Comparison of ENCODE assay signal across 1 cellular context in genomic region chr17:28743243-28744103, GRCh38.
TF ChIP-seq lines count a peak whose summit lies in the region.

TSS of gene TRAF4 (plus strand) at chr17:28744011. CDS start at chr17:28744113, 102 bp downstream.

TF ChIP-seq in HepG2, 621 proteins besides CTCF, POLR2A, EP300 and RAD21 (continued from another document and continues in another):
- TF ChIP-seq, protein P1, sequence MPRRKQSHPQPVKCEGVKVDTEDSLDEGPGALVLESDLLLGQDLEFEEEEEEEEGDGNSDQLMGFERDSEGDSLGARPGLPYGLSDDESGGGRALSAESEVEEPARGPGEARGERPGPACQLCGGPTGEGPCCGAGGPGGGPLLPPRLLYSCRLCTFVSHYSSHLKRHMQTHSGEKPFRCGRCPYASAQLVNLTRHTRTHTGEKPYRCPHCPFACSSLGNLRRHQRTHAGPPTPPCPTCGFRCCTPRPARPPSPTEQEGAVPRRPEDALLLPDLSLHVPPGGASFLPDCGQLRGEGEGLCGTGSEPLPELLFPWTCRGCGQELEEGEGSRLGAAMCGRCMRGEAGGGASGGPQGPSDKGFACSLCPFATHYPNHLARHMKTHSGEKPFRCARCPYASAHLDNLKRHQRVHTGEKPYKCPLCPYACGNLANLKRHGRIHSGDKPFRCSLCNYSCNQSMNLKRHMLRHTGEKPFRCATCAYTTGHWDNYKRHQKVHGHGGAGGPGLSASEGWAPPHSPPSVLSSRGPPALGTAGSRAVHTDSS (CRISPR knock-in tag; conservative IDR thresholded peaks at IDR 0.05): no peak
- TF ChIP-seq, protein P2, sequence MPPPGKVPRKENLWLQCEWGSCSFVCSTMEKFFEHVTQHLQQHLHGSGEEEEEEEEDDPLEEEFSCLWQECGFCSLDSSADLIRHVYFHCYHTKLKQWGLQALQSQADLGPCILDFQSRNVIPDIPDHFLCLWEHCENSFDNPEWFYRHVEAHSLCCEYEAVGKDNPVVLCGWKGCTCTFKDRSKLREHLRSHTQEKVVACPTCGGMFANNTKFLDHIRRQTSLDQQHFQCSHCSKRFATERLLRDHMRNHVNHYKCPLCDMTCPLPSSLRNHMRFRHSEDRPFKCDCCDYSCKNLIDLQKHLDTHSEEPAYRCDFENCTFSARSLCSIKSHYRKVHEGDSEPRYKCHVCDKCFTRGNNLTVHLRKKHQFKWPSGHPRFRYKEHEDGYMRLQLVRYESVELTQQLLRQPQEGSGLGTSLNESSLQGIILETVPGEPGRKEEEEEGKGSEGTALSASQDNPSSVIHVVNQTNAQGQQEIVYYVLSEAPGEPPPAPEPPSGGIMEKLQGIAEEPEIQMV (CRISPR knock-in tag; IDR thresholded peaks at IDR 0.05; ENCODE audit: low read depth): no peak
- TF ChIP-seq ZNF160 (CRISPR knock-in tag; IDR thresholded peaks at IDR 0.05) (no peak; the same call in 1 of the 2 replicates), ZNF431 (CRISPR knock-in tag; IDR thresholded peaks at IDR 0.05; ENCODE audit: borderline replicate concordance, low read depth) (peak; percentile 27; the same call in 1 of the 2 replicates), MBNL3 (CRISPR knock-in tag; conservative IDR thresholded peaks at IDR 0.05) (no peak), XBP1 (CRISPR knock-in tag; IDR thresholded peaks at IDR 0.05) (no peak), ZBTB42 (CRISPR knock-in tag; IDR thresholded peaks at IDR 0.05) (0 out of 2 replicates have a peak, but pooled peaks have one; percentile 35), ONECUT2 (CRISPR knock-in tag; IDR thresholded peaks at IDR 0.05) (no peak), EED (CRISPR knock-in tag; IDR thresholded peaks at IDR 0.05) (no peak), ZNF33B (CRISPR knock-in tag; IDR thresholded peaks at IDR 0.05) (no peak), IRX3 (CRISPR knock-in tag; IDR thresholded peaks at IDR 0.05; ENCODE audit: borderline replicate concordance, low read depth) (0 out of 2 replicates have a peak, but pooled peaks have one; percentile 14), ZNF256 (CRISPR knock-in tag; conservative IDR thresholded peaks at IDR 0.05) (no peak), ZNF253 (CRISPR knock-in tag; IDR thresholded peaks at IDR 0.05; ENCODE audit: borderline replicate concordance) (no peak), BHLHE40 (IDR thresholded peaks at IDR 0.05; ENCODE audit: low read length) (peak; percentile 47; the same call in 1 of the 2 replicates), GTF3A (CRISPR knock-in tag; conservative IDR thresholded peaks at IDR 0.05) (no peak), ZNF749 (CRISPR knock-in tag; IDR thresholded peaks at IDR 0.05; ENCODE audit: borderline replicate concordance) (0 out of 2 replicates have a peak, but pooled peaks have one; percentile 12), FOXA3 (CRISPR knock-in tag; IDR thresholded peaks at IDR 0.05) (no peak), CEBPG (CRISPR knock-in tag; IDR thresholded peaks at IDR 0.05) (no peak), NFE2L1 (CRISPR knock-in tag; IDR thresholded peaks at IDR 0.05; ENCODE audit: borderline replicate concordance) (no peak), ZNF451 (CRISPR knock-in tag; IDR thresholded peaks at IDR 0.05) (peak; percentile 49; the same call in 1 of the 2 replicates), ATF7-NPFF (CRISPR knock-in tag; IDR thresholded peaks at IDR 0.05; ENCODE audit: low read depth) (0 out of 2 replicates have a peak, but pooled peaks have one; percentile 25), TBX3 (IDR thresholded peaks at IDR 0.05; ENCODE audit: borderline replicate concordance) (no peak), ZNF407 (CRISPR knock-in tag; IDR thresholded peaks at IDR 0.05; ENCODE audit: not compliant biosample characterization) (peak; percentile 68), ARNTL (CRISPR knock-in tag; IDR thresholded peaks at IDR 0.05) (peak; percentile 20; the same call in 1 of the 2 replicates), IRF9 (CRISPR knock-in tag; IDR thresholded peaks at IDR 0.05; ENCODE audit: borderline replicate concordance) (peak; percentile 81; the same call in 1 of the 2 replicates), ZNF790 (CRISPR knock-in tag; IDR thresholded peaks at IDR 0.05; ENCODE audit: borderline replicate concordance) (no peak; the same call in 1 of the 2 replicates), ZNF280B (CRISPR knock-in tag; IDR thresholded peaks at IDR 0.05; ENCODE audit: borderline replicate concordance) (peak; percentile 29; the same call in 1 of the 2 replicates), NFKBIZ (CRISPR knock-in tag; IDR thresholded peaks at IDR 0.05) (no peak), ZNF713 (CRISPR knock-in tag; IDR thresholded peaks at IDR 0.05) (no peak), MXI1 (IDR thresholded peaks at IDR 0.05; ENCODE audit: borderline replicate concordance, low read depth, low read length) (peak; percentile 59; the same call in 1 of the 3 replicates), ZNF263 (CRISPR knock-in tag; IDR thresholded peaks at IDR 0.05) (peak; percentile 20; the same call in 1 of the 2 replicates), BORCS8-MEF2B (CRISPR knock-in tag; IDR thresholded peaks at IDR 0.05) (peak; percentile 18), HDAC1 (CRISPR knock-in tag; IDR thresholded peaks at IDR 0.05) (0 out of 2 replicates have a peak, but pooled peaks have one; percentile 15), TRIM22 (IDR thresholded peaks at IDR 0.05) (no peak), ARHGAP35 (CRISPR knock-in tag; IDR thresholded peaks at IDR 0.05; ENCODE audit: borderline replicate concordance) (no peak), FOXJ3 (CRISPR knock-in tag; IDR thresholded peaks at IDR 0.05; ENCODE audit: borderline replicate concordance) (no peak), ZNF44 (CRISPR knock-in tag; IDR thresholded peaks at IDR 0.05) (no peak), ZBTB3 (CRISPR knock-in tag; IDR thresholded peaks at IDR 0.05; ENCODE audit: borderline replicate concordance, low read depth) (0 out of 2 replicates have a peak, but pooled peaks have one; percentile 44), ZNF180 (CRISPR knock-in tag; IDR thresholded peaks at IDR 0.05; ENCODE audit: borderline replicate concordance, low read depth) (no peak), ATAD3A (CRISPR knock-in tag; IDR thresholded peaks at IDR 0.05) (no peak), ZNF598 (CRISPR knock-in tag; IDR thresholded peaks at IDR 0.05; ENCODE audit: borderline replicate concordance) (0 out of 2 replicates have a peak, but pooled peaks have one; percentile 41)
- TF ChIP-seq, protein P3, sequence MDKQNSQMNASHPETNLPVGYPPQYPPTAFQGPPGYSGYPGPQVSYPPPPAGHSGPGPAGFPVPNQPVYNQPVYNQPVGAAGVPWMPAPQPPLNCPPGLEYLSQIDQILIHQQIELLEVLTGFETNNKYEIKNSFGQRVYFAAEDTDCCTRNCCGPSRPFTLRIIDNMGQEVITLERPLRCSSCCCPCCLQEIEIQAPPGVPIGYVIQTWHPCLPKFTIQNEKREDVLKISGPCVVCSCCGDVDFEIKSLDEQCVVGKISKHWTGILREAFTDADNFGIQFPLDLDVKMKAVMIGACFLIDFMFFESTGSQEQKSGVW (CRISPR knock-in tag; IDR thresholded peaks at IDR 0.05; ENCODE audit: borderline replicate concordance): no peak
- TF ChIP-seq, protein P4, sequence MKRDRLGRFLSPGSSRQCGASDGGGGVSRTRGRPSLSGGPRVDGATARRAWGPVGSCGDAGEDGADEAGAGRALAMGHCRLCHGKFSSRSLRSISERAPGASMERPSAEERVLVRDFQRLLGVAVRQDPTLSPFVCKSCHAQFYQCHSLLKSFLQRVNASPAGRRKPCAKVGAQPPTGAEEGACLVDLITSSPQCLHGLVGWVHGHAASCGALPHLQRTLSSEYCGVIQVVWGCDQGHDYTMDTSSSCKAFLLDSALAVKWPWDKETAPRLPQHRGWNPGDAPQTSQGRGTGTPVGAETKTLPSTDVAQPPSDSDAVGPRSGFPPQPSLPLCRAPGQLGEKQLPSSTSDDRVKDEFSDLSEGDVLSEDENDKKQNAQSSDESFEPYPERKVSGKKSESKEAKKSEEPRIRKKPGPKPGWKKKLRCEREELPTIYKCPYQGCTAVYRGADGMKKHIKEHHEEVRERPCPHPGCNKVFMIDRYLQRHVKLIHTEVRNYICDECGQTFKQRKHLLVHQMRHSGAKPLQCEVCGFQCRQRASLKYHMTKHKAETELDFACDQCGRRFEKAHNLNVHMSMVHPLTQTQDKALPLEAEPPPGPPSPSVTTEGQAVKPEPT (CRISPR knock-in tag; IDR thresholded peaks at IDR 0.05; ENCODE audit: low read depth): 0 out of 2 replicates have a peak, but pooled peaks have one; percentile 16
- TF ChIP-seq, protein P5, sequence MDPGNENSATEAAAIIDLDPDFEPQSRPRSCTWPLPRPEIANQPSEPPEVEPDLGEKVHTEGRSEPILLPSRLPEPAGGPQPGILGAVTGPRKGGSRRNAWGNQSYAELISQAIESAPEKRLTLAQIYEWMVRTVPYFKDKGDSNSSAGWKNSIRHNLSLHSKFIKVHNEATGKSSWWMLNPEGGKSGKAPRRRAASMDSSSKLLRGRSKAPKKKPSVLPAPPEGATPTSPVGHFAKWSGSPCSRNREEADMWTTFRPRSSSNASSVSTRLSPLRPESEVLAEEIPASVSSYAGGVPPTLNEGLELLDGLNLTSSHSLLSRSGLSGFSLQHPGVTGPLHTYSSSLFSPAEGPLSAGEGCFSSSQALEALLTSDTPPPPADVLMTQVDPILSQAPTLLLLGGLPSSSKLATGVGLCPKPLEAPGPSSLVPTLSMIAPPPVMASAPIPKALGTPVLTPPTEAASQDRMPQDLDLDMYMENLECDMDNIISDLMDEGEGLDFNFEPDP (CRISPR knock-in tag; conservative IDR thresholded peaks at IDR 0.05): no peak
